Comparison of ENCODE assay signal across 8 cellular contexts in genomic region chr3:15345051-15345607, GRCh38. TPM values are rescaled to one million over a fixed set of nuclear protein-coding genes. Genes with fewer than 3 reads are reported as not detected.
A peak's percentile ranks its signal among the peaks of the same experiment; 100 is the strongest.
DNase-seq lines count a peak whose midpoint lies in the region; ATAC-seq and TF ChIP-seq lines count a peak whose summit lies in the region.

No MANE protein-coding gene starts in this region.

- H3K27me3 Mint-ChIP-seq in glutamatergic neuron (ENCODE audit: unreplicated experiment): peaks cover 5% of the 10 kb centered on the region

- H3K4me3 Mint-ChIP-seq in glutamatergic neuron (ENCODE audit: unreplicated experiment): no peak overlapping the region

- no peak for TF ChIP-seq CTCF in glutamatergic neuron (IDR thresholded peaks at IDR 0.05; ENCODE audit: partially characterized antibody, unreplicated experiment)

- ATAC-seq in HG02571 (IDR thresholded peaks at IDR 0.05; ENCODE audit: unreplicated experiment): peak; percentile 38
- ATAC-seq in HG03469 (IDR thresholded peaks at IDR 0.05; ENCODE audit: unreplicated experiment): no peak

- H3K4me3 ChIP-seq in GM08714 (ENCODE audit: low read length): peak overlapping the region; percentile 45; the same call in 1 of the 2 replicates

- H3K36me3 Mint-ChIP-seq in glutamatergic neuron (ENCODE audit: unreplicated experiment): no peaks in the 10 kb centered on the region

- H3K27ac Mint-ChIP-seq in glutamatergic neuron (ENCODE audit: unreplicated experiment): peak overlapping the region; percentile 74

- peaks cover 19% of the 10 kb centered on the region for H3K4me1 Mint-ChIP-seq in glutamatergic neuron (ENCODE audit: low read depth, unreplicated experiment)

- DNase-seq in NCI-H146 treated with DMSO at 0.1 percent for 48 hours (lab: John Stamatoyannopoulos, UW; ENCODE audit: unreplicated experiment): peak; percentile 67
- peak; percentile 46 for DNase-seq in glutamatergic neuron
- DNase-seq in RKO (ENCODE audit: low spot score): no peak
- no peak for DNase-seq in iPS-NIHi11 (ENCODE audit: low spot score)
- DNase-seq in activated CD4-positive, CD25-positive, alpha-beta regulatory T cell treated with anti-CD3 and anti-CD28 coated beads, Interleukin-2, amount 50 U/mL, for 72 hours: no peak

- H3K9me3 Mint-ChIP-seq in glutamatergic neuron (ENCODE audit: unreplicated experiment): peaks cover 6% of the 10 kb centered on the region

RNA-seq across cellular contexts. Expression of gene SH3BP5, which starts 12.7 kb away (rescaled TPM):
- total RNA-seq in glutamatergic neuron (ENCODE audit: unreplicated experiment): 25.3 TPM

Comparison
In these comparisons a context has a peak if more than half of its experiments do, and no peak if none do; other contexts are left out.
1. DNase-seq: peak in NCI-H146 treated with DMSO at 0.1 percent for 48 hours (single experiment) and glutamatergic neuron (single experiment); none in RKO (single experiment), iPS-NIHi11 (single experiment) and activated CD4-positive, CD25-positive, alpha-beta regulatory T cell treated with anti-CD3 and anti-CD28 coated beads, Interleukin-2, amount 50 U/mL, for 72 hours (single experiment).